Comparison of ENCODE assay signal across 8 cellular contexts in the genomic region with DNA sequence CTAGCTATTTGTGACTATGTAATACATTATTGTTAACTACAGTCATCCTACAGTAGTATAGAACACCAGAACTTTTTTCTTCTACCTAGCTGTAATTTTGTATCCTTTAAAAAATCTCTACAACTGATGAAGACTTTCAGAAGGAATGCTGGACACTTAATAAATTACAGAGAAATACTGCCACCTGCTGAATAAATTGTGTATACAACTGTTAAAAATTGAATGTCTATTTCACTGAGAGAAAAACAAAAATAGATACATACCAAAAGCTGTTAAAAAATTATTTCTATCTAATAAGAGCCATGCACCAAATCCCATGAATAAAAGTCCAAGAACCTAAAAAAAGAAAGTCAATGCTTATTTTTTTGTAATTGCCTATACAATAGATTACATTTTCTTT. TPM values are rescaled to one million over a fixed set of nuclear protein-coding genes. Genes with fewer than 3 reads are reported as not detected.
DNase-seq lines count a peak whose midpoint lies in the region; ATAC-seq and TF ChIP-seq lines count a peak whose summit lies in the region.

No MANE protein-coding gene starts in this region.

- no peak overlapping the region for H3K9ac ChIP-seq in endodermal cell (ENCODE audit: extremely low read depth, low read length, poor library complexity, severe bottlenecking)

- no peaks in the 10 kb centered on the region for H3K9me3 Mint-ChIP-seq in endodermal cell
- no peaks in the 10 kb centered on the region for H3K9me3 Mint-ChIP-seq in activated T-cell treated with anti-CD3 and anti-CD28 coated beads, Interleukin-2, amount 50 U/mL, for 24 hours

- peaks cover 28% of the 10 kb centered on the region for H3K27me3 ChIP-seq in endodermal cell (ENCODE audit: control insufficient read depth, insufficient read depth, low read length, poor library complexity, severe bottlenecking)

- no peak overlapping the region for H3K27ac ChIP-seq in endodermal cell (ENCODE audit: low read depth, low read length)

- DNase-seq in COLO829 (ENCODE audit: low spot score) (peak; percentile 48), NCI-H774 (lab: John Stamatoyannopoulos, UW) (peak; percentile 41), endodermal cell (no peak), renal cortical epithelial cell (ENCODE audit: low read depth) (peak; percentile 34)
- no peak for DNase-seq in activated T-cell treated with anti-CD3 and anti-CD28 coated beads, Interleukin-2, amount 50 U/mL, for 24 hours
- DNase-seq in activated T-cell treated with anti-CD3 and anti-CD28 coated beads, Interleukin-2, amount 50 U/mL, for 48 hours, result no peak

- no peaks in the 10 kb centered on the region for H3K4me1 ChIP-seq in endodermal cell (ENCODE audit: control insufficient read depth, insufficient read depth, low read length)

- H3K9me3 ChIP-seq in endodermal cell (ENCODE audit: control insufficient read depth, low read length), result no peaks in the 10 kb centered on the region

- ATAC-seq in HG03175 (IDR thresholded peaks at IDR 0.05; ENCODE audit: unreplicated experiment) (peak; percentile 53), HG02884 (IDR thresholded peaks at IDR 0.05; ENCODE audit: unreplicated experiment) (no peak)

- no peaks in the 10 kb centered on the region for H3K36me3 Mint-ChIP-seq in endodermal cell (ENCODE audit: low read depth)
- no peaks in the 10 kb centered on the region for H3K36me3 Mint-ChIP-seq in activated T-cell treated with anti-CD3 and anti-CD28 coated beads, Interleukin-2, amount 50 U/mL, for 24 hours (ENCODE audit: low read depth)

- no peaks in the 10 kb centered on the region for H3K36me3 ChIP-seq in endodermal cell (ENCODE audit: control insufficient read depth, insufficient read depth, low read length)

- no peak overlapping the region for H3K27ac Mint-ChIP-seq in endodermal cell
- no peak overlapping the region for H3K27ac Mint-ChIP-seq in activated T-cell treated with anti-CD3 and anti-CD28 coated beads, Interleukin-2, amount 50 U/mL, for 24 hours

- no peak overlapping the region for H3K4me3 Mint-ChIP-seq in endodermal cell
- no peak overlapping the region for H3K4me3 Mint-ChIP-seq in activated T-cell treated with anti-CD3 and anti-CD28 coated beads, Interleukin-2, amount 50 U/mL, for 24 hours

- TF ChIP-seq CTCF in endodermal cell (conservative IDR thresholded peaks at IDR 0.05), result peak; percentile 78

- H3K4me3 ChIP-seq in endodermal cell (ENCODE audit: low read length), result no peak overlapping the region

- H3K27me3 Mint-ChIP-seq in endodermal cell (ENCODE audit: insufficient read depth), result peaks cover 18% of the 10 kb centered on the region
- H3K27me3 Mint-ChIP-seq in activated T-cell treated with anti-CD3 and anti-CD28 coated beads, Interleukin-2, amount 50 U/mL, for 24 hours, result peaks cover 7% of the 10 kb centered on the region

- no peaks in the 10 kb centered on the region for H3K4me1 Mint-ChIP-seq in endodermal cell
- H3K4me1 Mint-ChIP-seq in activated T-cell treated with anti-CD3 and anti-CD28 coated beads, Interleukin-2, amount 50 U/mL, for 24 hours (ENCODE audit: low read depth), result no peaks in the 10 kb centered on the region

RNA-seq across cellular contexts. Expression of a gene that starts 6.6 kb away (rescaled TPM):
- total RNA-seq in endodermal cell (not detected), renal cortical epithelial cell (0.15 TPM in 1 of 2 replicates, not detected in the other)
- polyA plus RNA-seq in endodermal cell (2013, experiment 1 of 2), result 2.1 TPM
- 2.3 TPM for polyA plus RNA-seq in endodermal cell (2013, experiment 2 of 2)

RNA-seq across cellular contexts. Expression of a gene that starts 6.7 kb away (rescaled TPM):
- total RNA-seq in endodermal cell, result 1 to 10 TPM; 2.9 to 6.2 TPM
- polyA plus RNA-seq in endodermal cell (2013, experiment 1 of 2), result 7.9 TPM
- 8.3 TPM for polyA plus RNA-seq in endodermal cell (2013, experiment 2 of 2)
- 0.87 and 8.7 TPM in 2 replicates for total RNA-seq in renal cortical epithelial cell

Comparison
In these comparisons a context has a peak if more than half of its experiments do, and no peak if none do; other contexts are left out.
1. DNase-seq: peak in COLO829 (single experiment), NCI-H774 (single experiment) and renal cortical epithelial cell (single experiment); none in endodermal cell (single experiment), activated T-cell treated with anti-CD3 and anti-CD28 coated beads, Interleukin-2, amount 50 U/mL, for 24 hours (single experiment) and activated T-cell treated with anti-CD3 and anti-CD28 coated beads, Interleukin-2, amount 50 U/mL, for 48 hours (0 of 2).